15 cellular contexts compared by ENCODE assay signal in genomic region chr4:10245761-10246160, GRCh38.
"Had no signal": no experiment of that assay in that cellular context is flagged by ENCODE, and none has a peak within 500 bp of the region (broad histone marks: within the 10 kb centered on the region; RNA-seq: fewer than 3 reads in every experiment).

No MANE protein-coding gene starts in this region.

- H3K27me3 ChIP-seq: cardiac muscle cell, esophagus muscularis mucosa, neutrophil had no signal

- DNase-seq: activated CD4-positive, alpha-beta T cell treated with anti-CD3 and anti-CD28 coated beads for 4 hours; activated CD8-positive, alpha-beta T cell treated with anti-CD3 and anti-CD28 coated beads for 36 hours; activated gamma-delta T cell; activated T-cell treated with anti-CD3 and anti-CD28 coated beads, Interleukin-2, amount 50 U/mL, for 48 hours; hippocampal formation; left ventricle myocardium inferior; mesenchymal stem cell; natural killer cell; stimulated activated CD4-positive, alpha-beta T cell treated with anti-CD3 and anti-CD28 coated beads, Interleukin-2, amount 100 ng/mL, for 48 hours; T-helper 9 cell had no signal

- H3K4me1 ChIP-seq: esophagus muscularis mucosa, left ventricle myocardium inferior had no signal

- H3K9me3 Mint-ChIP-seq: activated CD8-positive, alpha-beta T cell treated with anti-CD3 and anti-CD28 coated beads for 36 hours; activated naive CD4-positive, alpha-beta T cell treated with anti-CD3 and anti-CD28 coated beads, Interleukin-2, amount 50 U/mL, for 72 hours; natural killer cell; stimulated activated memory B cell treated with anti-CD40 and anti-IgM and Interleukin-4, amounts not matched to agents 10 μg/mL and 1 μg/mL and 100 μg/mL, for 72 hours had no signal

- H3K4me1 Mint-ChIP-seq: natural killer cell; stimulated activated memory B cell treated with anti-CD40 and anti-IgM and Interleukin-4, amounts not matched to agents 10 μg/mL and 1 μg/mL and 100 μg/mL, for 72 hours had no signal

- ATAC-seq: activated CD8-positive, alpha-beta T cell treated with anti-CD3 and anti-CD28 coated beads for 36 hours; activated naive CD4-positive, alpha-beta T cell treated with anti-CD3 and anti-CD28 coated beads, Interleukin-2, amount 50 U/mL, for 72 hours; natural killer cell; stimulated activated memory B cell treated with anti-CD40 and anti-IgM and Interleukin-4, amounts not matched to agents 10 μg/mL and 1 μg/mL and 100 μg/mL, for 72 hours had no signal

- H3K36me3 ChIP-seq: cardiac muscle cell, esophagus muscularis mucosa, left ventricle myocardium inferior, neutrophil had no signal

- H3K9me3 ChIP-seq: esophagus muscularis mucosa, left ventricle myocardium inferior, neutrophil had no signal

- H3K27ac Mint-ChIP-seq: activated CD8-positive, alpha-beta T cell treated with anti-CD3 and anti-CD28 coated beads for 36 hours; activated naive CD4-positive, alpha-beta T cell treated with anti-CD3 and anti-CD28 coated beads, Interleukin-2, amount 50 U/mL, for 72 hours; natural killer cell; stimulated activated memory B cell treated with anti-CD40 and anti-IgM and Interleukin-4, amounts not matched to agents 10 μg/mL and 1 μg/mL and 100 μg/mL, for 72 hours had no signal

- H3K36me3 Mint-ChIP-seq: activated naive CD4-positive, alpha-beta T cell treated with anti-CD3 and anti-CD28 coated beads, Interleukin-2, amount 50 U/mL, for 72 hours; natural killer cell; stimulated activated memory B cell treated with anti-CD40 and anti-IgM and Interleukin-4, amounts not matched to agents 10 μg/mL and 1 μg/mL and 100 μg/mL, for 72 hours had no signal

- H3K4me3 Mint-ChIP-seq: activated CD8-positive, alpha-beta T cell treated with anti-CD3 and anti-CD28 coated beads for 36 hours; natural killer cell; stimulated activated memory B cell treated with anti-CD40 and anti-IgM and Interleukin-4, amounts not matched to agents 10 μg/mL and 1 μg/mL and 100 μg/mL, for 72 hours had no signal

- H3K4me3 ChIP-seq: cardiac muscle cell, esophagus muscularis mucosa, left ventricle myocardium inferior had no signal

- H3K27ac ChIP-seq: cardiac muscle cell, esophagus muscularis mucosa, left ventricle myocardium inferior, neutrophil had no signal
